ENCODE assay signal across 21 cellular contexts in genomic region chr18:24778810-24779418, GRCh38.
DNase-seq lines count a peak whose midpoint lies in the region; ATAC-seq and TF ChIP-seq lines count a peak whose summit lies in the region.
"Had no signal": no experiment of that assay in that cellular context is flagged by ENCODE, and none has a peak within 500 bp of the region (broad histone marks: within the 10 kb centered on the region; RNA-seq: fewer than 3 reads in every experiment).

No MANE protein-coding gene starts in this region.

- H4K91ac ChIP-seq in IMR-90 (ENCODE audit: insufficient read depth, low read depth, low read length) (no peak overlapping the region), neuronal stem cell (ENCODE audit: low read depth, low read length, poor library complexity) (no peak overlapping the region)

- H4K8ac ChIP-seq in IMR-90 (ENCODE audit: low read depth in 2 of 2, low read length in 2 of 2) (no peak overlapping the region), neuronal stem cell (ENCODE audit: low read depth, low read length) (no peak overlapping the region)

- no peak overlapping the region for H4K5ac ChIP-seq in IMR-90 (ENCODE audit: low read depth, low read length)

- H2BK12ac ChIP-seq in neuronal stem cell (ENCODE audit: low read length), result no peak overlapping the region

- BruUV-seq in IMR-90 (replicated peaks; lab: Mats Ljungman, UMichigan), result no TSS peak

- H2AK5ac ChIP-seq in IMR-90 (ENCODE audit: low read depth, low read length) (no peak overlapping the region), neuronal stem cell (ENCODE audit: low read depth, low read length) (no peak overlapping the region)

- no peak overlapping the region for H3K4me3 ChIP-seq in IMR-90 (ENCODE audit: insufficient read depth, low read depth, low read length)
- no peak overlapping the region for H3K4me3 ChIP-seq in esophagus muscularis mucosa
- H3K4me3 ChIP-seq in right lobe of liver, result no peak overlapping the region
- H3K4me3 ChIP-seq in neuronal stem cell (ENCODE audit: low read length in 2 of 2), result no peak overlapping the region
- H3K4me3 ChIP-seq: A549; BLaER1 treated with 17β-estradiol and CSF1 and Interleukin-3, amounts not matched to agents 10 nM and 100 nM; MG63; PC-9; SJSA1 had no signal

- POLR2A ChIA-PET in IMR-90 (lab: Charles Lee; ENCODE audit: unreplicated experiment), result no interaction called here

- WGBS in IMR-90 (ENCODE audit: extremely low coverage in 2 of 2, insufficient read length in 1 of 2), 2 experiments, result 62% methylated on average over 5 of the region's 6 CpGs; no CpG with 5 or more reads in 1 of the 2 experiments
- WGBS in esophagus muscularis mucosa, result 42% methylated on average over 6 of the region's 6 CpGs
- WGBS in right lobe of liver (ENCODE audit: insufficient coverage, low coverage, low lambda C conversion rate, missing lambda C conversion rate), result 24% methylated on average over 6 of the region's 6 CpGs
- no CpG with 5 or more reads among the region's 6 CpGs for WGBS in neuronal stem cell (ENCODE audit: extremely low coverage in 2 of 2, insufficient read length in 2 of 2, insufficient replicate concordance in 1 of 2), 2 donors

- H3K9ac ChIP-seq in IMR-90 (ENCODE audit: low read depth, low read length) (no peak overlapping the region), neuronal stem cell (ENCODE audit: low read depth, low read length, poor library complexity) (no peak overlapping the region)
- H3K9ac ChIP-seq: BLaER1 treated with 17β-estradiol and CSF1 and Interleukin-3, amounts not matched to agents 10 nM and 100 nM had no signal

- H3K56ac ChIP-seq in IMR-90 (ENCODE audit: extremely low read depth, insufficient read depth, low read length), result no peak overlapping the region

- CTCF ChIA-PET in IMR-90 (lab: Yijun Ruan, JAX), result no interaction called here

- no peak overlapping the region for H3K4me2 ChIP-seq in IMR-90 (ENCODE audit: low read depth, low read length)
- no peak overlapping the region for H3K4me2 ChIP-seq in neuronal stem cell (ENCODE audit: insufficient read depth, low read length, poor library complexity, severe bottlenecking)
- H3K4me2 ChIP-seq: A549; BLaER1 treated with 17β-estradiol and CSF1 and Interleukin-3, amounts not matched to agents 10 nM and 100 nM; PC-9 had no signal

- no peaks in the 10 kb centered on the region for H4K20me1 ChIP-seq in IMR-90 (ENCODE audit: insufficient read depth, low read length)
- H4K20me1 ChIP-seq: BLaER1 treated with 17β-estradiol and CSF1 and Interleukin-3, amounts not matched to agents 10 nM and 100 nM had no signal

- TF ChIP-seq CTCF in IMR-90 (conservative IDR thresholded peaks at IDR 0.05; ENCODE audit: low read depth, low read length), result no peak
- no peak for TF ChIP-seq CTCF in esophagus muscularis mucosa (IDR thresholded peaks at IDR 0.05)
- TF ChIP-seq CTCF in right lobe of liver (IDR thresholded peaks at IDR 0.05), result no peak

- TF ChIP-seq RAD21 in IMR-90 (IDR thresholded peaks at IDR 0.05; ENCODE audit: low read length), result no peak

- H3K14ac ChIP-seq in IMR-90 (replicated peaks; ENCODE audit: low read depth, low read length) (no peak overlapping the region), neuronal stem cell (ENCODE audit: low read length) (no peak overlapping the region)

- H3K4me1 ChIP-seq in IMR-90 (ENCODE audit: control insufficient read depth, insufficient read depth, low read length) (no peaks in the 10 kb centered on the region), esophagus muscularis mucosa (no peaks in the 10 kb centered on the region), right lobe of liver (no peaks in the 10 kb centered on the region), neuronal stem cell (ENCODE audit: control insufficient read depth in 2 of 2, insufficient read depth in 1 of 2, low read depth in 1 of 2, low read length in 2 of 2) (peaks cover 0 to 2% of the 10 kb centered on the region in 2 donors)
- H3K4me1 ChIP-seq: A549; BLaER1 treated with 17β-estradiol and CSF1 and Interleukin-3, amounts not matched to agents 10 nM and 100 nM; SJSA1 had no signal

- no peaks in the 10 kb centered on the region for H3K79me1 ChIP-seq in IMR-90 (ENCODE audit: low read depth in 1 of 2, low read length in 2 of 2)
- no peaks in the 10 kb centered on the region for H3K79me1 ChIP-seq in neuronal stem cell (ENCODE audit: low read depth, low read length)

- H3K9me1 ChIP-seq in IMR-90 (ENCODE audit: insufficient read depth, low read length), result no peaks in the 10 kb centered on the region

- H3K4ac ChIP-seq in IMR-90 (ENCODE audit: low read depth, low read length), result no peak overlapping the region
- no peak overlapping the region for H3K4ac ChIP-seq in neuronal stem cell (ENCODE audit: low read length)

- ATAC-seq in IMR-90 (ENCODE audit: low read depth) (peak; percentile 53), right lobe of liver (peak; percentile 75 to 97 (median 89)), HG03354 (IDR thresholded peaks at IDR 0.05; ENCODE audit: poor library complexity, severe bottlenecking, unreplicated experiment) (no peak), HG03378 (IDR thresholded peaks at IDR 0.05; ENCODE audit: unreplicated experiment) (no peak)
- ATAC-seq: A549 had no signal

- H3K23ac ChIP-seq in IMR-90 (ENCODE audit: low read depth, low read length), result no peak overlapping the region
- H3K23ac ChIP-seq in neuronal stem cell (ENCODE audit: low read depth, low read length, poor library complexity), result no peak overlapping the region

- DNase-seq in IMR-90, result no peak
- DNase-seq in esophagus muscularis mucosa (ENCODE audit: extremely low spot score), result peak; percentile 84
- peak in 1 of 3 donors; percentile 61 for DNase-seq in right lobe of liver
- peak; percentile 4 for DNase-seq in renal cortical epithelial cell (ENCODE audit: low read depth)
- no peak for DNase-seq in neuronal stem cell (ENCODE audit: low spot score)
- DNase-seq: AML-193; CD4-positive, alpha-beta T cell; HCEC 1CT; KBM-7; MG63; NCI-H2029; NCI-H2227 treated with DMSO at 0.1 percent for 48 hours; NCI-H526 treated with DMSO at 0.1 percent for 48 hours; PC-9; Right ventricle myocardium superior; RPMI8226 had no signal

- H3K36me3 ChIP-seq in IMR-90 (ENCODE audit: control insufficient read depth, insufficient read depth, low read length) (0 out of 2 replicates have a peak, but pooled peaks cover 1% of the 10 kb centered on the region), esophagus muscularis mucosa (no peaks in the 10 kb centered on the region), right lobe of liver (no peaks in the 10 kb centered on the region), neuronal stem cell (replicated peaks in 1 of 2; ENCODE audit: control insufficient read depth in 2 of 2, insufficient read depth in 2 of 2, low read length in 2 of 2) (no peaks in the 10 kb centered on the region)
- H3K36me3 ChIP-seq: BLaER1 treated with 17β-estradiol and CSF1 and Interleukin-3, amounts not matched to agents 10 nM and 100 nM; MG63; SJSA1 had no signal

- H2AFZ ChIP-seq in IMR-90 (replicated peaks; ENCODE audit: low read length, poor library complexity), result no peak overlapping the region
- no peak overlapping the region for H2AFZ ChIP-seq in neuronal stem cell (ENCODE audit: low read length)
- H2AFZ ChIP-seq: PC-9 had no signal

- H2BK120ac ChIP-seq in IMR-90 (ENCODE audit: low read depth, low read length) (no peak overlapping the region), neuronal stem cell (ENCODE audit: low read depth, low read length) (no peak overlapping the region)

- in situ Hi-C loops in IMR-90 (cut with MboI; ENCODE audit: low sequenced_read_pairs), result no loop called here

- no peak for TF ChIP-seq EP300 in esophagus muscularis mucosa (IDR thresholded peaks at IDR 0.05)

- H3K27ac ChIP-seq in IMR-90 (ENCODE audit: insufficient read depth, low read length), result no peak overlapping the region
- H3K27ac ChIP-seq in esophagus muscularis mucosa (replicated peaks in 1 of 4), result no peak overlapping the region
- no peak overlapping the region for H3K27ac ChIP-seq in right lobe of liver
- no peak overlapping the region for H3K27ac ChIP-seq in neuronal stem cell (replicated peaks; ENCODE audit: low read length)
- H3K27ac ChIP-seq: A549; BLaER1 treated with 17β-estradiol and CSF1 and Interleukin-3, amounts not matched to agents 10 nM and 100 nM; PC-9; SJSA1 had no signal

- H2BK15ac ChIP-seq in IMR-90 (ENCODE audit: low read depth, low read length) (no peak overlapping the region), neuronal stem cell (ENCODE audit: low read length) (no peak overlapping the region)

- H2BK5ac ChIP-seq in IMR-90 (ENCODE audit: low read depth, low read length, poor library complexity, severe bottlenecking), result no peak overlapping the region
- H2BK5ac ChIP-seq in neuronal stem cell (ENCODE audit: low read length), result no peak overlapping the region

- TF ChIP-seq POLR2A in IMR-90 (IDR thresholded peaks at IDR 0.05; ENCODE audit: low read depth, low read length), result no peak
- TF ChIP-seq POLR2A in esophagus muscularis mucosa (IDR thresholded peaks at IDR 0.05; ENCODE audit: low read depth), result no peak
- no peak for TF ChIP-seq POLR2A in right lobe of liver (IDR thresholded peaks at IDR 0.05)

- H3K18ac ChIP-seq in IMR-90 (ENCODE audit: low read depth, low read length) (no peak overlapping the region; the same call in 1 of the 2 replicates), neuronal stem cell (ENCODE audit: low read length) (no peak overlapping the region)

- H3K27me3 ChIP-seq in IMR-90 (ENCODE audit: control insufficient read depth, insufficient read depth, low read length) (no peaks in the 10 kb centered on the region), esophagus muscularis mucosa (no peaks in the 10 kb centered on the region), right lobe of liver (no peaks in the 10 kb centered on the region), neuronal stem cell (ENCODE audit: control insufficient read depth in 3 of 3, insufficient read depth in 3 of 3, low read depth in 1 of 3, low read length in 3 of 3) (peaks cover 0 to 17% (median 0%) of the 10 kb centered on the region in 3 experiments)
- H3K27me3 ChIP-seq: BLaER1 treated with 17β-estradiol and CSF1 and Interleukin-3, amounts not matched to agents 10 nM and 100 nM; MG63; SJSA1 had no signal

- dilution Hi-C loops in IMR-90 (cut with HindIII; ENCODE audit: low sequenced_read_pairs, unreplicated experiment), result no loop called here

- H2BK20ac ChIP-seq in IMR-90 (ENCODE audit: low read depth, low read length), result no peak overlapping the region

- intact Hi-C loops in IMR-90 (cut with micrococcal nuclease) (no loop called here), esophagus muscularis mucosa (cut with DNase I) (no loop called here), right lobe of liver (cut with DNase I) (no loop called here)

- H2AK9ac ChIP-seq in IMR-90 (replicated peaks; ENCODE audit: low read depth, low read length, poor library complexity), result no peak overlapping the region

- H3K9me3 ChIP-seq in IMR-90 (ENCODE audit: control insufficient read depth, insufficient read depth, low read length) (no peaks in the 10 kb centered on the region), esophagus muscularis mucosa (no peaks in the 10 kb centered on the region), right lobe of liver (no peaks in the 10 kb centered on the region), neuronal stem cell (replicated peaks in 1 of 2; ENCODE audit: control insufficient read depth in 2 of 2, insufficient read depth in 1 of 2, low read depth in 1 of 2, low read length in 2 of 2) (no peaks in the 10 kb centered on the region)
- H3K9me3 ChIP-seq: A549; BLaER1 treated with 17β-estradiol and CSF1 and Interleukin-3, amounts not matched to agents 10 nM and 100 nM; MG63; SJSA1 had no signal

TF ChIP-seq in IMR-90, 13 proteins besides CTCF, POLR2A, EP300 and RAD21 (continues in another document):
- no peak for TF ChIP-seq NFE2L2 (IDR thresholded peaks at IDR 0.05; ENCODE audit: low read depth, low read length)

Comparison
In these comparisons a context has a peak if more than half of its experiments do, and no peak if none do; other contexts are left out.
1. ATAC-seq: peak in IMR-90 (single experiment) and right lobe of liver (4 of 4); none in HG03354 (single experiment) and HG03378 (single experiment).
2. DNase-seq: peak in esophagus muscularis mucosa (single experiment) and renal cortical epithelial cell (single experiment); none in IMR-90 (single experiment) and neuronal stem cell (single experiment).